15 cellular contexts compared by ENCODE assay signal in the genomic region with DNA sequence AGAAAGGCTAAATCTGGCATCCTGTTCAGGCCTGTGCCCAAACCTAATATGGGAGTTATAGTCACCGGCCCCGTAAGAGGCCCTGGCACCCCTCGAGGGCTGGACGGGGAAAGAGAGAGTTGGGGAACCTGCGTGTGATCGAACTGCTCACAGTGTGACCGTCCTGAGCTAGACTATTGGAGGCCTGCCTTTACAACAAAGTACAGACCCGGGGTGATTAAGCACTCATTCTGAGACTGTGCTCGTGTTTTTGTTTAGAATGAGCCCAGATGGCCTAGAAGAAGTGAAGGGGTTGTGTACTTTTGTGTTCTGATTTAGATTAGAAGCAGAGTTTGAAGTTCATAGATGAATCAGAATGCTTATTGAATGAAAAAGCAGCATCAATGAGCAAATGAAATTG.
DNase-seq lines count a peak whose midpoint lies in the region; ATAC-seq and TF ChIP-seq lines count a peak whose summit lies in the region.
"Had no signal": no experiment of that assay in that cellular context is flagged by ENCODE, and none has a peak within 500 bp of the region (broad histone marks: within the 10 kb centered on the region; RNA-seq: fewer than 3 reads in every experiment).

No MANE protein-coding gene starts in this region.

- ATAC-seq in activated naive CD4-positive, alpha-beta T cell treated with anti-CD3 and anti-CD28 coated beads, Interleukin-2, amount 50 U/mL, for 72 hours: peak in 1 of 2 donors; percentile 60
- peak; percentile 20 for ATAC-seq in activated T-helper 17 cell treated with anti-CD3 and anti-CD28 coated beads, Interleukin-2, amount 50 U/mL, for 72 hours (replicated peaks)
- peak in 1 of 2 donors; percentile 2 for ATAC-seq in naive thymus-derived CD8-positive, alpha-beta T cell
- ATAC-seq in foreskin keratinocyte: no peak

- peaks cover 24% of the 10 kb centered on the region for H3K27me3 Mint-ChIP-seq in activated naive CD4-positive, alpha-beta T cell treated with anti-CD3 and anti-CD28 coated beads for 36 hours (ENCODE audit: low read depth)
- peaks cover 14% of the 10 kb centered on the region for H3K27me3 Mint-ChIP-seq in activated T-helper 17 cell treated with anti-CD3 and anti-CD28 coated beads, Interleukin-2, amount 50 U/mL, for 72 hours
- no peaks in the 10 kb centered on the region for H3K27me3 Mint-ChIP-seq in naive thymus-derived CD8-positive, alpha-beta T cell
- H3K27me3 Mint-ChIP-seq in endodermal cell (ENCODE audit: insufficient read depth): peaks cover 35% of the 10 kb centered on the region

- H3K4me3 Mint-ChIP-seq in activated naive CD4-positive, alpha-beta T cell treated with anti-CD3 and anti-CD28 coated beads for 36 hours: no peak overlapping the region
- H3K4me3 Mint-ChIP-seq in activated T-helper 17 cell treated with anti-CD3 and anti-CD28 coated beads, Interleukin-2, amount 50 U/mL, for 72 hours: peak overlapping the region; percentile 62
- H3K4me3 Mint-ChIP-seq in naive thymus-derived CD8-positive, alpha-beta T cell: peak overlapping the region in 8 of 10 donors; percentile 11 to 82 (median 68)
- no peak overlapping the region for H3K4me3 Mint-ChIP-seq in endodermal cell

- no peak for DNase-seq in activated naive CD4-positive, alpha-beta T cell treated with anti-CD3 and anti-CD28 coated beads, Interleukin-2, amount 50 U/mL, for 72 hours (ENCODE audit: low spot score in 2 of 2)
- no peak for DNase-seq in activated naive CD4-positive, alpha-beta T cell treated with anti-CD3 and anti-CD28 coated beads for 36 hours
- no peak for DNase-seq in naive thymus-derived CD8-positive, alpha-beta T cell
- DNase-seq in NCI-H1694 treated with DMSO at 0.1 percent for 48 hours (lab: John Stamatoyannopoulos, UW) (no peak), foreskin keratinocyte (no peak), endodermal cell (no peak)
- DNase-seq: BE2C, DMS153, Karpas-422, MM.1S, NCI-H1105, NCI-H187 had no signal

- CTCF ChIA-PET in activated naive CD4-positive, alpha-beta T cell treated with anti-CD3 and anti-CD28 coated beads for 36 hours (lab: Charles Lee): interaction anchor here (0.6 to 1.3 kb wide), 4 partner anchors 12 to 356 kb away, joined by 3 read pairs; no protein-coding TSS in a partner anchor

- H3K9me3 ChIP-seq in endodermal cell (ENCODE audit: control insufficient read depth, low read length): no peaks in the 10 kb centered on the region
- H3K9me3 ChIP-seq: BE2C, HAP-1 had no signal

- POLR2A ChIA-PET in naive thymus-derived CD8-positive, alpha-beta T cell (lab: Charles Lee): interaction anchor here (1.3 to 3.7 kb wide), 5 partner anchors 11 to 273 kb away, joined by 3 to 30 read pairs (median 5); partner anchors contain the start of gene BCL2L11

- H3K27ac ChIP-seq in foreskin keratinocyte (no peak overlapping the region), endodermal cell (ENCODE audit: low read depth, low read length) (no peak overlapping the region)
- H3K27ac ChIP-seq: RWPE1 had no signal

- no peaks in the 10 kb centered on the region for H3K36me3 ChIP-seq in endodermal cell (ENCODE audit: control insufficient read depth, insufficient read depth, low read length)
- H3K36me3 ChIP-seq: BE2C, HAP-1 had no signal

- H3K27ac Mint-ChIP-seq in activated naive CD4-positive, alpha-beta T cell treated with anti-CD3 and anti-CD28 coated beads, Interleukin-2, amount 50 U/mL, for 72 hours: peak overlapping the region; percentile 51 to 79
- H3K27ac Mint-ChIP-seq in activated naive CD4-positive, alpha-beta T cell treated with anti-CD3 and anti-CD28 coated beads for 36 hours: no peak overlapping the region
- H3K27ac Mint-ChIP-seq in activated T-helper 17 cell treated with anti-CD3 and anti-CD28 coated beads, Interleukin-2, amount 50 U/mL, for 72 hours: peak overlapping the region; percentile 73
- peak overlapping the region; percentile 69 to 97 (median 93) for H3K27ac Mint-ChIP-seq in naive thymus-derived CD8-positive, alpha-beta T cell
- no peak overlapping the region for H3K27ac Mint-ChIP-seq in endodermal cell

- H3K36me3 Mint-ChIP-seq in activated naive CD4-positive, alpha-beta T cell treated with anti-CD3 and anti-CD28 coated beads, Interleukin-2, amount 50 U/mL, for 72 hours: peaks cover 5 to 22% of the 10 kb centered on the region in 2 donors
- H3K36me3 Mint-ChIP-seq in activated naive CD4-positive, alpha-beta T cell treated with anti-CD3 and anti-CD28 coated beads for 36 hours (ENCODE audit: low read depth): no peaks in the 10 kb centered on the region
- H3K36me3 Mint-ChIP-seq in activated T-helper 17 cell treated with anti-CD3 and anti-CD28 coated beads, Interleukin-2, amount 50 U/mL, for 72 hours (ENCODE audit: low read depth): no peaks in the 10 kb centered on the region
- H3K36me3 Mint-ChIP-seq in naive thymus-derived CD8-positive, alpha-beta T cell: peaks cover 0 to 3% (median 0%) of the 10 kb centered on the region in 3 donors
- peaks cover 7% of the 10 kb centered on the region for H3K36me3 Mint-ChIP-seq in endodermal cell (ENCODE audit: low read depth)

- TF ChIP-seq CTCF in foreskin keratinocyte (conservative IDR thresholded peaks at IDR 0.05) (no peak), endodermal cell (conservative IDR thresholded peaks at IDR 0.05) (no peak)

- H3K27me3 ChIP-seq in foreskin keratinocyte (peaks cover 15% of the 10 kb centered on the region), endodermal cell (ENCODE audit: control insufficient read depth, insufficient read depth, low read length, poor library complexity, severe bottlenecking) (peaks cover 29% of the 10 kb centered on the region)
- H3K27me3 ChIP-seq: BE2C had no signal

- peaks cover 63% of the 10 kb centered on the region for H3K4me1 Mint-ChIP-seq in activated naive CD4-positive, alpha-beta T cell treated with anti-CD3 and anti-CD28 coated beads for 36 hours (ENCODE audit: low read depth)
- H3K4me1 Mint-ChIP-seq in activated T-helper 17 cell treated with anti-CD3 and anti-CD28 coated beads, Interleukin-2, amount 50 U/mL, for 72 hours: peaks cover 48% of the 10 kb centered on the region
- H3K4me1 Mint-ChIP-seq in naive thymus-derived CD8-positive, alpha-beta T cell: peaks cover 52 to 86% (median 74%) of the 10 kb centered on the region in 4 donors
- peaks cover 13% of the 10 kb centered on the region for H3K4me1 Mint-ChIP-seq in endodermal cell

- 92 to 97% methylated on average over 9 of the region's 9 CpGs for WGBS in endodermal cell (ENCODE audit: insufficient coverage in 1 of 2, insufficient read length in 1 of 2), 2 experiments

- peaks cover 0 to 6% of the 10 kb centered on the region in 2 donors for H3K9me3 Mint-ChIP-seq in activated naive CD4-positive, alpha-beta T cell treated with anti-CD3 and anti-CD28 coated beads, Interleukin-2, amount 50 U/mL, for 72 hours
- H3K9me3 Mint-ChIP-seq in activated naive CD4-positive, alpha-beta T cell treated with anti-CD3 and anti-CD28 coated beads for 36 hours: no peaks in the 10 kb centered on the region
- H3K9me3 Mint-ChIP-seq in activated T-helper 17 cell treated with anti-CD3 and anti-CD28 coated beads, Interleukin-2, amount 50 U/mL, for 72 hours: no peaks in the 10 kb centered on the region
- no peaks in the 10 kb centered on the region for H3K9me3 Mint-ChIP-seq in naive thymus-derived CD8-positive, alpha-beta T cell
- H3K9me3 Mint-ChIP-seq in endodermal cell: no peaks in the 10 kb centered on the region

- intact Hi-C loops in activated naive CD4-positive, alpha-beta T cell treated with anti-CD3 and anti-CD28 coated beads for 36 hours (cut with micrococcal nuclease): loop anchor here (1.0 to 2.0 kb wide), 2 partner anchors 11 to 19 kb away; no protein-coding TSS in a partner anchor

- H3K9ac ChIP-seq in endodermal cell (ENCODE audit: extremely low read depth, low read length, poor library complexity, severe bottlenecking): no peak overlapping the region

- H3K4me3 ChIP-seq in endodermal cell (ENCODE audit: low read length): no peak overlapping the region
- H3K4me3 ChIP-seq: HAP-1 had no signal

- H3K4me1 ChIP-seq in foreskin keratinocyte: no peaks in the 10 kb centered on the region
- peaks cover 10% of the 10 kb centered on the region for H3K4me1 ChIP-seq in endodermal cell (ENCODE audit: control insufficient read depth, insufficient read depth, low read length)
- H3K4me1 ChIP-seq: BE2C, HAP-1 had no signal

Comparison
In these comparisons a context has a peak if more than half of its experiments do, and no peak if none do; other contexts are left out.
1. H3K27ac Mint-ChIP-seq: peak in activated naive CD4-positive, alpha-beta T cell treated with anti-CD3 and anti-CD28 coated beads, Interleukin-2, amount 50 U/mL, for 72 hours (2 of 2), activated T-helper 17 cell treated with anti-CD3 and anti-CD28 coated beads, Interleukin-2, amount 50 U/mL, for 72 hours (single experiment) and naive thymus-derived CD8-positive, alpha-beta T cell (10 of 10); none in activated naive CD4-positive, alpha-beta T cell treated with anti-CD3 and anti-CD28 coated beads for 36 hours (single experiment) and endodermal cell (single experiment).
2. H3K4me3 Mint-ChIP-seq: peak in activated T-helper 17 cell treated with anti-CD3 and anti-CD28 coated beads, Interleukin-2, amount 50 U/mL, for 72 hours (single experiment) and naive thymus-derived CD8-positive, alpha-beta T cell (8 of 10); none in activated naive CD4-positive, alpha-beta T cell treated with anti-CD3 and anti-CD28 coated beads for 36 hours (single experiment) and endodermal cell (single experiment).